In genomic region chr2:67256892-67257291, GRCh38 we compare ENCODE assay signal across 1 cellular context.
TF ChIP-seq lines count a peak whose summit lies in the region.

No MANE protein-coding gene starts in this region.

TF ChIP-seq in SK-N-SH, 30 proteins besides CTCF, POLR2A, EP300 and RAD21 (continued from another document):
- no peak for TF ChIP-seq RXRA (IDR thresholded peaks at IDR 0.05; ENCODE audit: borderline replicate concordance, low read depth)
